1 cellular context compared by ENCODE assay signal in the genomic region with DNA sequence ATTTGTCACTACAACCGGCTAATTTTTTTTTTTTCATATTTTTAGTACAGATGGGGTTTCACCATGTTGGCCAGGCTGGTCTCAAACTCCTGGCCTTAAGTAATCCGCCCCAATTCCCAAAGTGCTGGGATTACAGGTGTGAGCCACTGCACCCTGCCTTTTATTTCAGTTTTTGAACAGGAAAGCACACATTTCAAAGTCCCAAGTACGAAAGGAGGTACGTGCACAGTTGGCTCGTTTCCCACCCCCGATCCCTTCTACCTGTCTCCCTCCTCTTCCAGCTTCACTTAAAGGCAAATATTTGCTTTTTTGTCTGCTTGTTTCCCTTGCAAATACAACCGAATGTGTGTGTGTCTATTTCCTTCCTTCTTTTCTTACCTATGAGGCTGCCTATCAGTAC.
A peak's percentile ranks its signal among the peaks of the same experiment; 100 is the strongest.
TF ChIP-seq lines count a peak whose summit lies in the region.

No MANE protein-coding gene starts in this region.

TF ChIP-seq in liver, 16 proteins besides CTCF, POLR2A, EP300 and RAD21 (continued from another document):
- TF ChIP-seq, protein P1, sequence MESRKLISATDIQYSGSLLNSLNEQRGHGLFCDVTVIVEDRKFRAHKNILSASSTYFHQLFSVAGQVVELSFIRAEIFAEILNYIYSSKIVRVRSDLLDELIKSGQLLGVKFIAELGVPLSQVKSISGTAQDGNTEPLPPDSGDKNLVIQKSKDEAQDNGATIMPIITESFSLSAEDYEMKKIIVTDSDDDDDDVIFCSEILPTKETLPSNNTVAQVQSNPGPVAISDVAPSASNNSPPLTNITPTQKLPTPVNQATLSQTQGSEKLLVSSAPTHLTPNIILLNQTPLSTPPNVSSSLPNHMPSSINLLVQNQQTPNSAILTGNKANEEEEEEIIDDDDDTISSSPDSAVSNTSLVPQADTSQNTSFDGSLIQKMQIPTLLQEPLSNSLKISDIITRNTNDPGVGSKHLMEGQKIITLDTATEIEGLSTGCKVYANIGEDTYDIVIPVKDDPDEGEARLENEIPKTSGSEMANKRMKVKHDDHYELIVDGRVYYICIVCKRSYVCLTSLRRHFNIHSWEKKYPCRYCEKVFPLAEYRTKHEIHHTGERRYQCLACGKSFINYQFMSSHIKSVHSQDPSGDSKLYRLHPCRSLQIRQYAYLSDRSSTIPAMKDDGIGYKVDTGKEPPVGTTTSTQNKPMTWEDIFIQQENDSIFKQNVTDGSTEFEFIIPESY (IDR thresholded peaks at IDR 0.05) = peak; percentile 68
